13 cellular contexts compared by ENCODE assay signal in the genomic region with DNA sequence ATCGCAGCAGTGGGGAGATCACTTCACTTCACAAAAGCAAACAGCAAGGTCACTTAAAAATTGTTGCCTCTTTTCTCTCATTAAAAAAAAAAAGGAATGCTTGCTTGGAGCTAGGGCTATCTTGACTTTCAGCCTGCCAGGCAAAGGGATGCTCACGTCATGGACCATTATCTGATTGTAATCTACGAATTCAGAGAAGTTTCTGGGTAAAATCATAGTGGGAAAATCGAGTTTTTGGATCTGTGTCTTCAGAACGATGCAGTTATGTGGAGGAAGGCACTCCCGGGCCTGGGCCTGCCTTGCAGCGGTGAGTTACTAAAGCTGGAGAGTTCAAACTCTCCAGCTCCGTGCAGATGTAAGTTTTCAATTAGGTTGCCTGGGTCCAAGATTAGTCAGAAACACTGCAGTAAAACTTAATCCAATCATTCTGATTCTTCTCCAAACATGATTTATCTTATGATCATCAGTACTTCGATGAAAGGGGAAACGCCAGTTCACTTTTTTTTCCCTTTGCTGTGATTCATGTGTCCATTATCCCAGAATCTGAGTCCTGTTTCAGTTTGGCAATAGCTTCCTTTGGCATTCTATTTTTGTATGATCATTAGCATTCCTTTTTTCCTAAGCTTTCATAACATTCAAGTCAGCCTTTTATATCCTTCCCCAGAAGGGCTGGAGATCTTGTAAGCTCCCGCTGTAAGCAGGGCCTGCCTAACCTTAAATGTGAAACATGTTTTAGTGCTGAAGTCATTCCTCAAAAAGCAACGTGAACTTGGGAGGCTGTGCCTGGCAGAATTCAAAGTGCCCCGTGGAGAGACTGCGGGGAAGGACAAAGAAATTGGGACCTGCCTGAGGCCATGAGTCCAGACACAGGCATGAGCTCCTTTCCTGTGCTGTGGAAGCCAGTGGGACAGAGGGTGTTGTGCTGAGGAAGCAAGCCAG.
DNase-seq lines count a peak whose midpoint lies in the region; ATAC-seq and TF ChIP-seq lines count a peak whose summit lies in the region.
"Had no signal": no experiment of that assay in that cellular context is flagged by ENCODE, and none has a peak within 500 bp of the region (broad histone marks: within the 10 kb centered on the region; RNA-seq: fewer than 3 reads in every experiment).

No MANE protein-coding gene starts in this region.

- no peak for TF ChIP-seq POLR2A in sigmoid colon (IDR thresholded peaks at IDR 0.05)

- H3K9me3 ChIP-seq in right atrium auricular region: peaks cover 0 to 8% of the 10 kb centered on the region in 2 donors
- no peaks in the 10 kb centered on the region for H3K9me3 ChIP-seq in sigmoid colon

- H3K4me1 ChIP-seq in right atrium auricular region (peaks cover 0 to 7% of the 10 kb centered on the region in 2 donors), sigmoid colon (peaks cover 0 to 63% (median 60%) of the 10 kb centered on the region in 4 donors)

- TF ChIP-seq EP300 in sigmoid colon (IDR thresholded peaks at IDR 0.05): peak in 2 of 4 donors; percentile 58 to 75

- H3K27me3 ChIP-seq in right atrium auricular region: no peaks in the 10 kb centered on the region
- H3K27me3 ChIP-seq in sigmoid colon: no peaks in the 10 kb centered on the region

- no peak overlapping the region for H3K4me3 ChIP-seq in astrocyte of the spinal cord (ENCODE audit: low read depth, low read length)
- H3K4me3 ChIP-seq in right atrium auricular region: no peak overlapping the region
- H3K4me3 ChIP-seq in sigmoid colon: no peak overlapping the region

- H3K36me3 ChIP-seq in right atrium auricular region (no peaks in the 10 kb centered on the region), sigmoid colon (no peaks in the 10 kb centered on the region)

- peak; percentile 88 for DNase-seq in EL
- peak; percentile 41 for DNase-seq in astrocyte of the spinal cord (ENCODE audit: low read depth, low spot score)
- DNase-seq in right atrium auricular region (ENCODE audit: low spot score): peak; percentile 70
- peak; percentile 85 for DNase-seq in sigmoid colon
- DNase-seq in SKM-1 treated with dmso at 0.1 percent for 144 hours (lab: John Stamatoyannopoulos, UW; ENCODE audit: unreplicated experiment): no peak
- no peak for DNase-seq in iPS-NIHi11 (ENCODE audit: low spot score)
- DNase-seq: CD4-positive, alpha-beta T cell; NCI-H510A treated with DMSO at 0.1 percent for 48 hours; occipital lobe; T-helper 9 cell had no signal

- in situ Hi-C loops in astrocyte of the spinal cord (cut with HindIII; ENCODE audit: low sequenced_read_pairs): no loop called here

- no peak for TF ChIP-seq CTCF in astrocyte of the spinal cord (IDR thresholded peaks at IDR 0.05; ENCODE audit: low read depth, low read length)
- TF ChIP-seq CTCF in right atrium auricular region (IDR thresholded peaks at IDR 0.05): no peak
- TF ChIP-seq CTCF in sigmoid colon (IDR thresholded peaks at IDR 0.05): no peak

- ATAC-seq in HG03571 (IDR thresholded peaks at IDR 0.05; ENCODE audit: unreplicated experiment) (no peak), HG02571 (IDR thresholded peaks at IDR 0.05; ENCODE audit: unreplicated experiment) (no peak)
- ATAC-seq: activated T-helper 17 cell treated with anti-CD3 and anti-CD28 coated beads, Interleukin-2, amount 50 U/mL, for 72 hours had no signal

- intact Hi-C loops in sigmoid colon (cut with DNase I): loop anchor here (2.0 to 10.0 kb wide), 2 partner anchors 116 to 132 kb away; partner anchors contain the start of gene TWIST2

- 58 to 61% methylated on average over 14 of the region's 14 CpGs for WGBS in sigmoid colon, 2 donors

- peak overlapping the region; percentile 67 to 70 for H3K27ac ChIP-seq in right atrium auricular region
- peak overlapping the region; percentile 81 to 95 (median 94) for H3K27ac ChIP-seq in sigmoid colon

Comparison
In these comparisons a context has a peak if more than half of its experiments do, and no peak if none do; other contexts are left out.
1. DNase-seq: peak in EL (single experiment), astrocyte of the spinal cord (single experiment), right atrium auricular region (single experiment) and sigmoid colon (single experiment); none in SKM-1 treated with dmso at 0.1 percent for 144 hours (single experiment) and iPS-NIHi11 (single experiment).